Comparison of ENCODE assay signal across 16 cellular contexts in the genomic region with DNA sequence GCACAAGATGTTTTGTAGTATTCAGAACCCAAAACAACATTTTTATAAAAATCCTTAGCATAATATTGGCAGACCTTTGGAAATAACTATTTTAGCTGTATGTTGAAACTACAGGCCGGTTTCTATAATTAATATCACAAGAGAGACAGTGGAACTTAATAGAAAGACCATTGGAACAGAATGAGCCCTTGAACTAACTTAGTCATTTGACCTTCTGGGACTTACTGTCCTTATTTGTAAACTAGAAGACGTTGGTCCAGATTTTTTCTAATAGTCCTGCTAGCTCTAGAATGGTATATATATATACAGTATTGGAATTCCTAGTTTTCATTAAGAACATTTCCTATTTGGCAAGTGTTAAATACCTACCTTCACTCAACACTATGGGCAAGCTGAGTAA.
"Had no signal": no experiment of that assay in that cellular context is flagged by ENCODE, and none has a peak within 500 bp of the region (broad histone marks: within the 10 kb centered on the region; RNA-seq: fewer than 3 reads in every experiment).

No MANE protein-coding gene starts in this region.

- H3K36me3 Mint-ChIP-seq: activated CD4-positive, alpha-beta memory T cell treated with anti-CD3 and anti-CD28 coated beads for 36 hours; activated naive CD4-positive, alpha-beta T cell treated with anti-CD3 and anti-CD28 coated beads, Interleukin-2, amount 10 ng/mL, durations not matched to agents 7 days and 5 days; T-cell had no signal

- H3K4me3 ChIP-seq: ascending aorta, colonic mucosa, hepatocyte, lung, tibial artery had no signal

- H3K27me3 ChIP-seq: ascending aorta, colonic mucosa, hepatocyte, tibial artery had no signal

- H3K27ac Mint-ChIP-seq: activated CD4-positive, alpha-beta memory T cell treated with anti-CD3 and anti-CD28 coated beads for 36 hours; activated CD4-positive, alpha-beta T cell treated with anti-CD3 and anti-CD28 coated beads for 36 hours; activated naive CD4-positive, alpha-beta T cell treated with anti-CD3 and anti-CD28 coated beads, Interleukin-2, amount 10 ng/mL, durations not matched to agents 7 days and 5 days; activated naive CD8-positive, alpha-beta T cell treated with anti-CD3 and anti-CD28 coated beads, Interleukin-2, amount 50 U/mL, for 24 hours; activated T-cell treated with anti-CD3 and anti-CD28 coated beads, Interleukin-2, amount 50 U/mL, for 24 hours; nephron progenitor cell; T-cell; WTC11 had no signal

- H3K4me2 ChIP-seq: hepatocyte had no signal

- H3K4me1 Mint-ChIP-seq: nephron progenitor cell, WTC11 had no signal

- H3K9me3 ChIP-seq: colonic mucosa had no signal

- H3K4me1 ChIP-seq: ascending aorta, colonic mucosa had no signal

- H3K27ac ChIP-seq: ascending aorta, colonic mucosa, hepatocyte had no signal

- H3K36me3 ChIP-seq: ascending aorta, colonic mucosa, tibial artery had no signal

- H3K4me3 Mint-ChIP-seq: activated CD4-positive, alpha-beta memory T cell treated with anti-CD3 and anti-CD28 coated beads for 36 hours; activated CD4-positive, alpha-beta T cell treated with anti-CD3 and anti-CD28 coated beads for 36 hours; activated naive CD4-positive, alpha-beta T cell treated with anti-CD3 and anti-CD28 coated beads, Interleukin-2, amount 10 ng/mL, durations not matched to agents 7 days and 5 days; activated naive CD8-positive, alpha-beta T cell treated with anti-CD3 and anti-CD28 coated beads, Interleukin-2, amount 50 U/mL, for 24 hours; activated T-cell treated with anti-CD3 and anti-CD28 coated beads, Interleukin-2, amount 50 U/mL, for 24 hours; mesothelial cell of epicardium; nephron progenitor cell; T-cell; WTC11 had no signal

- DNase-seq: activated effector memory CD4-positive, alpha-beta T cell treated with Interleukin-2 at 50 U/mL for 16 hours had no signal

- H3K79me2 ChIP-seq: hepatocyte had no signal

- ATAC-seq: WTC11 had no signal

- H3K9me3 Mint-ChIP-seq: activated CD4-positive, alpha-beta memory T cell treated with anti-CD3 and anti-CD28 coated beads for 36 hours; activated naive CD4-positive, alpha-beta T cell treated with anti-CD3 and anti-CD28 coated beads, Interleukin-2, amount 10 ng/mL, durations not matched to agents 7 days and 5 days; activated naive CD8-positive, alpha-beta T cell treated with anti-CD3 and anti-CD28 coated beads, Interleukin-2, amount 50 U/mL, for 24 hours; activated T-cell treated with anti-CD3 and anti-CD28 coated beads, Interleukin-2, amount 50 U/mL, for 24 hours; central memory CD8-positive, alpha-beta T cell had no signal
